8 cellular contexts compared by ENCODE assay signal in the genomic region with DNA sequence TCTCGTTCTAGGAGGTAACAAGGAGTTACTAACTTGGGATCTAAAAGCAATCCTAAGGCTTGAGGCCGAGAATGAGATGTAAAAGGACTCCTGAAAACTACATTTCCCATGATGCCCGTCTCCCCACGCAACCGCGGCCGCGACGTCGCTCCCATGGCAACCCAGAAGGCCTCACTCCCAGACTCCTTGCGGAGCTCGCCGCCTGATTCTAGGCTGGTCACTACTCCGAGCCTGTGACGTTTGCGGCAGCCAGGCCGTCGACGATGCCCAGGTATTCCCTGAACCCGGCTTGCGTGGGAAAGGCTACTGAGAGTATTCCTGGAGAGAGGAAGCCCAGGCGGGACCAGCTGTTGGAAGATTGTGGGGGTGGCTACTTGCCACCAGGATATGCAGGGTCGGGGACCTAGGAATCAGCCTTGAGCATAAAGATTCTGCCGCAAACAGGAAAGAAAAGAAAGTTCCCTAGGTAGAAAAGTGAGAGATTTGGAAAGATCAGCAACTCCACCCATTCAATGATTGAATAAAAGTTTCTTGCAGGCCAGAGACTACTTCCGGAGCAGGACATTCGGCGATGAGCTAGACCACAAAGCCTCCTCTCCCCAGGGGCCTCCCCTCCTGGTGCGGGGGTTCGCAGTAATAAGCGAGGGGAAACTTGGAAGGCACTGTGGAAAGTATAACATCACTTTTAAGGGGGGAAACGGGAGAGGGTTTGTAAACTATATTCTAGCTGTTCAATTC.
DNase-seq lines count a peak whose midpoint lies in the region; ATAC-seq and TF ChIP-seq lines count a peak whose summit lies in the region.

Gene DYNC2LI1, plus strand, starts transcription at position 164 of the 738 bp plus-strand sequence. Its CDS starts 100 bp downstream, at position 264.

- DNase-seq in AG04449 (ENCODE audit: low read depth, low spot score) (peak; percentile 49), NCI-H2227 treated with DMSO at 0.1 percent for 48 hours (lab: John Stamatoyannopoulos, UW) (peak; percentile 93), inferior parietal cortex (ENCODE audit: extremely low spot score) (peak; percentile 90)
- peak; percentile 47 to 63 (median 54) for DNase-seq in activated CD4-positive, CD25-positive, alpha-beta regulatory T cell (lab: John Stamatoyannopoulos, UW)
- DNase-seq in central memory CD4-positive, alpha-beta T cell, result peak; percentile 71
- peak; percentile 66 to 80 for DNase-seq in stimulated activated CD4-positive, alpha-beta T cell treated with anti-CD3 and anti-CD28 coated beads, Interleukin-12 subunit alpha, Interleukin-12 subunit beta, amount 100 ng/mL, for 24 hours (ENCODE audit: low read depth in 2 of 2)

- H3K4me3 ChIP-seq in AG04449 (ENCODE audit: low read depth, low read length), result peak within 1 kb of the TSS; percentile 85

- CTCF ChIA-PET in AG04449 (lab: Yijun Ruan, JAX), result interaction anchor here (0.8 to 1.5 kb wide), 2 partner anchors 10 to 165 kb away, joined by 3 read pairs; no protein-coding TSS in a partner anchor

- POLR2A ChIA-PET in AG04449 (lab: Yijun Ruan, JAX), result interaction anchor here (0.6 kb wide), 1 partner anchor 25 kb away, joined by 3 read pairs; no protein-coding TSS in a partner anchor

- no peak for TF ChIP-seq CTCF in AG04449 (IDR thresholded peaks at IDR 0.05; ENCODE audit: insufficient read depth, low read length, missing control alignments)

- peak; percentile 98 for ATAC-seq in GM18907 (IDR thresholded peaks at IDR 0.05; ENCODE audit: unreplicated experiment)
- ATAC-seq in HG03159 (IDR thresholded peaks at IDR 0.05; ENCODE audit: unreplicated experiment), result peak; percentile 99

Comparison
In these comparisons a context has a peak if more than half of its experiments do, and no peak if none do; other contexts are left out.
1. Peak in every context shown above with its lines: DNase-seq, ATAC-seq and H3K4me3 ChIP-seq.